17 cellular contexts compared by ENCODE assay signal in the genomic region with DNA sequence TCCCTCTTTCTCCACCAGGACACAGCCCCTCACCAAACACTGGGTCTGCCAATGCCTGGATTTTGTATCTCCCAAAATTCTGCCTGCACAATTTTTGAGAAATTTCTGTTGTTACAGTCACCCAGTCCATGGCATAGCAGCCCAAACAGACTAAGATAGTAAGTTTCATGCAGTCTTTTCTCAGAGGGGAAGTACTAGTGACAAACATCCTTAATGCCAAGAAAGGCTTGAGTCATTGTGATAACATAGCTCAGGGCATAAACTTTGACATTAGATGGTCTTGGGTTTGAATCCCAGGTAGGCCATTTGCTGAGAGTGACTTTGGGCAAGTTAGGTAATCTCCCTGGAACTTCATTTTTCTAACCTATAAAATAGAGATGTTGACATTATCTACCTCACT.
"Had no signal": no experiment of that assay in that cellular context is flagged by ENCODE, and none has a peak within 500 bp of the region (broad histone marks: within the 10 kb centered on the region; RNA-seq: fewer than 3 reads in every experiment).

No MANE protein-coding gene starts in this region.

- H3K4me3 ChIP-seq: adrenal gland, lung, spleen, thoracic aorta, upper lobe of right lung had no signal

- H3K36me3 ChIP-seq: adrenal gland, spleen, thoracic aorta, upper lobe of right lung had no signal

- H3K4me1 ChIP-seq: adrenal gland, spleen, upper lobe of right lung had no signal

- H3K9me3 ChIP-seq: adrenal gland, spleen, thoracic aorta, upper lobe of right lung had no signal

- ATAC-seq: activated naive CD4-positive, alpha-beta T cell treated with anti-CD3 and anti-CD28 coated beads, Interleukin-2, amount 50 U/mL, for 72 hours; upper lobe of right lung had no signal

- DNase-seq: activated CD4-positive, alpha-beta T cell treated with anti-CD3 and anti-CD28 coated beads, Interleukin-2, amount 10 ng/mL, durations not matched to agents 7 days and 5 days; activated gamma-delta T cell treated with Interleukin-2 at 50 U/mL for 16 hours; adrenal gland; foreskin melanocyte; glutamatergic neuron; hypothalamus; islet precursor cell; occipital lobe; retina; spleen; stimulated activated CD4-positive, alpha-beta T cell treated with anti-CD3 and anti-CD28 coated beads, Interleukin-4, amount 100 ng/mL, for 4 hours; stimulated activated naive B cell treated with anti-CD40 and anti-IgM and Interleukin-4, amounts not matched to agents 10 μg/mL and 1 μg/mL and 100 μg/mL, for 72 hours; upper lobe of right lung had no signal

- H3K27ac ChIP-seq: adrenal gland, epithelial cell of prostate, spleen, thoracic aorta, upper lobe of right lung had no signal

- H3K27me3 ChIP-seq: adrenal gland, spleen, upper lobe of right lung had no signal
